Comparison of ENCODE assay signal across 8 cellular contexts in genomic region chr1:16072616-16073484, GRCh38. TPM values are rescaled to one million over a fixed set of nuclear protein-coding genes. Genes with fewer than 3 reads are reported as not detected.
A peak's percentile ranks its signal among the peaks of the same experiment; 100 is the strongest.
DNase-seq lines count a peak whose midpoint lies in the region; ATAC-seq and TF ChIP-seq lines count a peak whose summit lies in the region.

No MANE protein-coding gene starts in this region.

- H3K36me3 ChIP-seq in A673 (ENCODE audit: insufficient read depth, low read length, poor library complexity, severe bottlenecking) (no peaks in the 10 kb centered on the region), GM23338 (ENCODE audit: insufficient read depth) (no peaks in the 10 kb centered on the region)

- peak overlapping the region; percentile 85 for H2AFZ ChIP-seq in GM23338

- H3K27me3 ChIP-seq in A673 (replicated peaks; ENCODE audit: insufficient read depth, low read depth, low read length, poor library complexity): no peaks in the 10 kb centered on the region
- H3K27me3 ChIP-seq in GM23338 (ENCODE audit: insufficient read depth): peaks cover 45% of the 10 kb centered on the region

- ATAC-seq in GM23338: peak; percentile 39
- peak; percentile 5 for ATAC-seq in activated naive CD8-positive, alpha-beta T cell treated with anti-CD3 and anti-CD28 coated beads, Interleukin-2, amount 50 U/mL, for 24 hours
- no peak for ATAC-seq in HG02870 (IDR thresholded peaks at IDR 0.05; ENCODE audit: unreplicated experiment)
- ATAC-seq in GM21825 (IDR thresholded peaks at IDR 0.05; ENCODE audit: unreplicated experiment): no peak
- ATAC-seq in omental fat pad (ENCODE audit: low FRiP score): no peak

- peaks cover 9% of the 10 kb centered on the region for H3K4me1 Mint-ChIP-seq in GM23338
- H3K4me1 Mint-ChIP-seq in activated naive CD8-positive, alpha-beta T cell treated with anti-CD3 and anti-CD28 coated beads, Interleukin-2, amount 50 U/mL, for 24 hours: peaks cover 12% of the 10 kb centered on the region

- no peaks in the 10 kb centered on the region; the same call in 2 of the 3 replicates for H3K9me3 Mint-ChIP-seq in GM23338
- H3K9me3 Mint-ChIP-seq in activated naive CD8-positive, alpha-beta T cell treated with anti-CD3 and anti-CD28 coated beads, Interleukin-2, amount 50 U/mL, for 24 hours: no peaks in the 10 kb centered on the region

- no peaks in the 10 kb centered on the region for H3K9me2 ChIP-seq in GM23338 (ENCODE audit: insufficient read depth)

- H3K4me3 ChIP-seq in A673 (ENCODE audit: low read depth, low read length, poor library complexity, severe bottlenecking) (peak overlapping the region; percentile 53), GM23338 (peak overlapping the region; percentile 59)

- peaks cover 37% of the 10 kb centered on the region for H3K27me3 Mint-ChIP-seq in GM23338 (ENCODE audit: insufficient read depth, low read depth, poor library complexity)
- H3K27me3 Mint-ChIP-seq in activated naive CD8-positive, alpha-beta T cell treated with anti-CD3 and anti-CD28 coated beads, Interleukin-2, amount 50 U/mL, for 24 hours: peaks cover 14% of the 10 kb centered on the region

- no TSS peak for BruUV-seq in A673 (replicated peaks; lab: Mats Ljungman, UMichigan)

- TF ChIP-seq CTCF in A673 (conservative IDR thresholded peaks at IDR 0.05; ENCODE audit: low read depth, low read length): no peak
- TF ChIP-seq CTCF in GM23338 (conservative IDR thresholded peaks at IDR 0.05; ENCODE audit: low read depth in 2 of 2): 0 out of 4 replicates have a peak, but pooled peaks of 1 of the 2 experiments have one; percentile 3
- TF ChIP-seq CTCF in omental fat pad (IDR thresholded peaks at IDR 0.05): no peak

- H3K79me2 ChIP-seq in GM23338 (replicated peaks; ENCODE audit: insufficient read depth): no peaks in the 10 kb centered on the region

- no peak for DNase-seq in A673 (ENCODE audit: low spot score)
- peak; percentile 66 for DNase-seq in GM23338 (ENCODE audit: low spot score)
- DNase-seq in activated naive CD8-positive, alpha-beta T cell treated with anti-CD3 and anti-CD28 coated beads, Interleukin-2, amount 50 U/mL, for 24 hours: no peak
- DNase-seq in left kidney (ENCODE audit: low read depth, low spot score): peak; percentile 64
- no peak for DNase-seq in omental fat pad (ENCODE audit: low spot score)
- no peak for DNase-seq in NAMALWA (ENCODE audit: low spot score)

- intact Hi-C loops in A673 (cut with micrococcal nuclease; ENCODE audit: unreplicated experiment): no loop called here

- H3K4me3 Mint-ChIP-seq in GM23338: peak overlapping the region; percentile 61
- no peak overlapping the region for H3K4me3 Mint-ChIP-seq in activated naive CD8-positive, alpha-beta T cell treated with anti-CD3 and anti-CD28 coated beads, Interleukin-2, amount 50 U/mL, for 24 hours

- H3K27ac Mint-ChIP-seq in GM23338: no peak overlapping the region
- H3K27ac Mint-ChIP-seq in activated naive CD8-positive, alpha-beta T cell treated with anti-CD3 and anti-CD28 coated beads, Interleukin-2, amount 50 U/mL, for 24 hours: no peak overlapping the region

- POLR2A ChIA-PET in A673 (lab: Charles Lee; ENCODE audit: low non-redundant PET): no interaction called here

- H4K20me1 ChIP-seq in GM23338 (replicated peaks; ENCODE audit: insufficient read depth): 0 out of 2 replicates have a peak, but pooled peaks cover 3% of the 10 kb centered on the region

- H3K4me2 ChIP-seq in GM23338: peak overlapping the region; percentile 84

- no peaks in the 10 kb centered on the region for H3K36me3 Mint-ChIP-seq in GM23338 (ENCODE audit: low read depth)
- no peaks in the 10 kb centered on the region for H3K36me3 Mint-ChIP-seq in activated naive CD8-positive, alpha-beta T cell treated with anti-CD3 and anti-CD28 coated beads, Interleukin-2, amount 50 U/mL, for 24 hours (ENCODE audit: low read depth)

- H3K9me3 ChIP-seq in A673 (ENCODE audit: low read depth, low read length, poor library complexity, severe bottlenecking): no peaks in the 10 kb centered on the region

- no peaks in the 10 kb centered on the region for H3F3A ChIP-seq in GM23338 (replicated peaks; ENCODE audit: low read depth)

- CTCF ChIA-PET in A673 (lab: Charles Lee): interaction anchor here (0.7 to 1.5 kb wide), 3 partner anchors 8 to 175 kb away, joined by 3 to 5 read pairs (median 3); no protein-coding TSS in a partner anchor

- H3K4me1 ChIP-seq in A673 (ENCODE audit: insufficient read depth, low read length, poor library complexity, severe bottlenecking) (no peaks in the 10 kb centered on the region), GM23338 (ENCODE audit: insufficient read depth) (peaks cover 6% of the 10 kb centered on the region; the same call in 1 of the 2 replicates)

- H3K27ac ChIP-seq in A673 (ENCODE audit: low read depth, low read length, poor library complexity, severe bottlenecking) (no peak overlapping the region), GM23338 (ENCODE audit: low read depth) (no peak overlapping the region)

TF ChIP-seq in GM23338, 12 proteins besides CTCF, POLR2A, EP300 and RAD21:
- no peak for TF ChIP-seq EZH2phosphoT487 (IDR thresholded peaks at IDR 0.05; ENCODE audit: unreplicated experiment)

RNA-seq across cellular contexts. Expression of gene FAM131C, which starts 0.6 kb away (rescaled TPM):
- total RNA-seq in A673 (2021) (0.71 and 1.3 TPM in 2 replicates), omental fat pad (not detected)
- total RNA-seq in GM23338 (2014; rRNA removed; shearing (Covaris generic)): 0.74 and 1.3 TPM in 2 replicates
- polyA plus RNA-seq in GM23338 (2016; fragmentation: Nextera tagmentation; extraction: Ambion mirVana): 0.71 and 0.87 TPM in 2 replicates

RNA-seq across cellular contexts. Expression of gene CLCNKB, which starts 29.3 kb away (rescaled TPM):
- total RNA-seq in A673 (2021): 0.13 TPM in 1 of 2 replicates, not detected in the other
- total RNA-seq in GM23338 (2014; rRNA removed; shearing (Covaris generic)): 1.2 and 1.3 TPM in 2 replicates
- 1.6 and 1.9 TPM in 2 replicates for polyA plus RNA-seq in GM23338 (2016; fragmentation: Nextera tagmentation; extraction: Ambion mirVana)
- total RNA-seq in omental fat pad: 1 to 10 TPM in 2 of 4 donors, under 1 TPM in 1, not detected in 1; 0.38 to 2.2 (median 1.6) TPM

RNA-seq across cellular contexts. Expression of gene CLCNKA, which starts 51.0 kb away (rescaled TPM):
- total RNA-seq in A673 (2021) (0.26 TPM in 1 of 2 replicates, not detected in the other), omental fat pad (1 to 10 TPM in 2 of 4 donors, under 1 TPM in 2; 0.37 to 2.4 (median 1.0) TPM)
- total RNA-seq in GM23338 (2014; rRNA removed; shearing (Covaris generic)): 0.59 TPM in 1 of 2 replicates, not detected in the other
- 0.50 and 0.76 TPM in 2 replicates for polyA plus RNA-seq in GM23338 (2016; fragmentation: Nextera tagmentation; extraction: Ambion mirVana)

RNA-seq across cellular contexts. Expression of gene HSPB7, which starts 55.0 kb away (rescaled TPM):
- not detected in 2 replicates for total RNA-seq in A673 (2021)
- not detected in 2 replicates for total RNA-seq in GM23338 (2014; rRNA removed; shearing (Covaris generic))
- polyA plus RNA-seq in GM23338 (2016; fragmentation: Nextera tagmentation; extraction: Ambion mirVana): 0.13 and 0.97 TPM in 2 replicates
- total RNA-seq in omental fat pad: 100 to 1,000 TPM in 3 of 4 donors, 10 to 100 TPM in 1; 65.7 to 157 (median 128) TPM

Comparison
In these comparisons a context has a peak if more than half of its experiments do, and no peak if none do; other contexts are left out.
1. DNase-seq: peak in GM23338 (single experiment) and left kidney (single experiment); none in A673 (single experiment), activated naive CD8-positive, alpha-beta T cell treated with anti-CD3 and anti-CD28 coated beads, Interleukin-2, amount 50 U/mL, for 24 hours (single experiment), omental fat pad (single experiment) and NAMALWA (single experiment).
2. ATAC-seq: peak in GM23338 (single experiment) and activated naive CD8-positive, alpha-beta T cell treated with anti-CD3 and anti-CD28 coated beads, Interleukin-2, amount 50 U/mL, for 24 hours (single experiment); none in HG02870 (single experiment), GM21825 (single experiment) and omental fat pad (single experiment).